In genomic region chr2:131077182-131077846, GRCh38 we compare ENCODE assay signal across 22 cellular contexts. TPM values are rescaled to one million over a fixed set of nuclear protein-coding genes. Genes with fewer than 3 reads are reported as not detected.
DNase-seq lines count a peak whose midpoint lies in the region; ATAC-seq and TF ChIP-seq lines count a peak whose summit lies in the region.
"Had no signal": no experiment of that assay in that cellular context is flagged by ENCODE, and none has a peak within 500 bp of the region (broad histone marks: within the 10 kb centered on the region; RNA-seq: fewer than 3 reads in every experiment).

No MANE protein-coding gene starts in this region.

- CTCF ChIA-PET in activated naive CD4-positive, alpha-beta T cell treated with anti-CD3 and anti-CD28 coated beads, Interleukin-2, amount 10 ng/mL, durations not matched to agents 7 days and 5 days (lab: Charles Lee), result no interaction called here

- peak overlapping the region; percentile 5 to 65 for H3K27ac Mint-ChIP-seq in activated naive CD4-positive, alpha-beta T cell treated with anti-CD3 and anti-CD28 coated beads, Interleukin-2, amount 50 U/mL, for 72 hours
- no peak overlapping the region for H3K27ac Mint-ChIP-seq in activated naive CD4-positive, alpha-beta T cell treated with anti-CD3 and anti-CD28 coated beads, Interleukin-2, amount 10 ng/mL, durations not matched to agents 7 days and 5 days
- H3K27ac Mint-ChIP-seq in progenitor cell of endocrine pancreas, result peak overlapping the region; percentile 90
- H3K27ac Mint-ChIP-seq: B cell, T-helper 17 cell had no signal

- peaks cover 24% of the 10 kb centered on the region for H3K4me1 Mint-ChIP-seq in activated naive CD4-positive, alpha-beta T cell treated with anti-CD3 and anti-CD28 coated beads, Interleukin-2, amount 10 ng/mL, durations not matched to agents 7 days and 5 days
- H3K4me1 Mint-ChIP-seq in progenitor cell of endocrine pancreas (ENCODE audit: low read depth), result peaks cover 24% of the 10 kb centered on the region

- no peaks in the 10 kb centered on the region for H3K27me3 Mint-ChIP-seq in activated naive CD4-positive, alpha-beta T cell treated with anti-CD3 and anti-CD28 coated beads, Interleukin-2, amount 10 ng/mL, durations not matched to agents 7 days and 5 days
- no peaks in the 10 kb centered on the region for H3K27me3 Mint-ChIP-seq in progenitor cell of endocrine pancreas
- H3K27me3 Mint-ChIP-seq: B cell, naive B cell, T-helper 17 cell had no signal

- ATAC-seq in activated naive CD4-positive, alpha-beta T cell treated with anti-CD3 and anti-CD28 coated beads, Interleukin-2, amount 50 U/mL, for 72 hours, result no peak
- ATAC-seq in left ventricle myocardium superior (peak; percentile 47), GM21723 (IDR thresholded peaks at IDR 0.05; ENCODE audit: unreplicated experiment) (no peak)
- ATAC-seq: A549, foreskin keratinocyte, T-helper 17 cell had no signal

- H3K4me3 Mint-ChIP-seq in activated naive CD4-positive, alpha-beta T cell treated with anti-CD3 and anti-CD28 coated beads, Interleukin-2, amount 10 ng/mL, durations not matched to agents 7 days and 5 days, result no peak overlapping the region
- H3K4me3 Mint-ChIP-seq in progenitor cell of endocrine pancreas (ENCODE audit: low read depth), result no peak overlapping the region
- H3K4me3 Mint-ChIP-seq: B cell, naive B cell, T-helper 17 cell had no signal

- intact Hi-C loops in left ventricle myocardium superior (cut with micrococcal nuclease), result no loop called here

- no peaks in the 10 kb centered on the region for H3K9me3 Mint-ChIP-seq in activated naive CD4-positive, alpha-beta T cell treated with anti-CD3 and anti-CD28 coated beads, Interleukin-2, amount 50 U/mL, for 72 hours
- H3K9me3 Mint-ChIP-seq in activated naive CD4-positive, alpha-beta T cell treated with anti-CD3 and anti-CD28 coated beads, Interleukin-2, amount 10 ng/mL, durations not matched to agents 7 days and 5 days, result no peaks in the 10 kb centered on the region
- H3K9me3 Mint-ChIP-seq in progenitor cell of endocrine pancreas (ENCODE audit: low read depth), result no peaks in the 10 kb centered on the region
- H3K9me3 Mint-ChIP-seq: naive B cell had no signal

- no peak for DNase-seq in activated naive CD4-positive, alpha-beta T cell treated with anti-CD3 and anti-CD28 coated beads, Interleukin-2, amount 50 U/mL, for 72 hours (ENCODE audit: low spot score in 2 of 2)
- no peak for DNase-seq in activated naive CD4-positive, alpha-beta T cell treated with anti-CD3 and anti-CD28 coated beads, Interleukin-2, amount 10 ng/mL, durations not matched to agents 7 days and 5 days
- DNase-seq in left ventricle myocardium superior (no peak), progenitor cell of endocrine pancreas (ENCODE audit: low spot score, unreplicated experiment) (no peak), ureter (ENCODE audit: low spot score) (no peak), NOMO-1 treated with dmso at 0.1 percent for 144 hours (lab: John Stamatoyannopoulos, UW; ENCODE audit: unreplicated experiment) (no peak)
- no peak for DNase-seq in stimulated activated CD4-positive, alpha-beta T cell treated with anti-CD3 and anti-CD28 coated beads, Interleukin-12 subunit alpha, Interleukin-12 subunit beta, amount 100 ng/mL, for 4 hours
- DNase-seq: activated naive CD4-positive, alpha-beta T cell treated with Interleukin-2 at 50 U/mL for 16 hours; DMS79; erythroblast; foreskin keratinocyte; mammary epithelial cell; MV-4-11; naive B cell; NCI-H1694; NCI-H526; stimulated activated CD4-positive, alpha-beta T cell treated with anti-CD3 and anti-CD28 coated beads, Interleukin-15, amount 100 ng/mL, for 24 hours; stimulated activated CD8-positive, alpha-beta memory T cell treated with anti-CD3 and anti-CD28 coated beads, Interleukin-4, amount 100 ng/mL, for 48 hours; T-helper 17 cell had no signal

- peaks cover 19 to 26% of the 10 kb centered on the region in 2 donors for H3K36me3 Mint-ChIP-seq in activated naive CD4-positive, alpha-beta T cell treated with anti-CD3 and anti-CD28 coated beads, Interleukin-2, amount 50 U/mL, for 72 hours
- H3K36me3 Mint-ChIP-seq in activated naive CD4-positive, alpha-beta T cell treated with anti-CD3 and anti-CD28 coated beads, Interleukin-2, amount 10 ng/mL, durations not matched to agents 7 days and 5 days, result peaks cover 57% of the 10 kb centered on the region
- peaks cover 40% of the 10 kb centered on the region for H3K36me3 Mint-ChIP-seq in progenitor cell of endocrine pancreas (ENCODE audit: insufficient read depth)

- no peak for TF ChIP-seq CTCF in progenitor cell of endocrine pancreas (IDR thresholded peaks at IDR 0.05; ENCODE audit: unreplicated experiment)

RNA-seq across cellular contexts. Expression of gene FAM168B, which starts 15.9 kb away (rescaled TPM):
- 10 to 100 TPM; 61.5 to 69.9 TPM for total RNA-seq in activated naive CD4-positive, alpha-beta T cell treated with anti-CD3 and anti-CD28 coated beads, Interleukin-2, amount 50 U/mL, for 72 hours
- 96.1 TPM for total RNA-seq in left ventricle myocardium superior
- total RNA-seq in progenitor cell of endocrine pancreas, result 106 and 111 TPM in 2 replicates
- 70.9 TPM for total RNA-seq in ureter

RNA-seq across cellular contexts. Expression of gene PLEKHB2, which starts 27.8 kb away (rescaled TPM):
- total RNA-seq in activated naive CD4-positive, alpha-beta T cell treated with anti-CD3 and anti-CD28 coated beads, Interleukin-2, amount 50 U/mL, for 72 hours, result 10 to 100 TPM; 49.1 to 81.2 TPM
- 34.1 TPM for total RNA-seq in left ventricle myocardium superior
- 38.8 and 40.9 TPM in 2 replicates for total RNA-seq in progenitor cell of endocrine pancreas
- total RNA-seq in ureter, result 57.7 TPM
